15 cellular contexts compared by ENCODE assay signal in the genomic region with DNA sequence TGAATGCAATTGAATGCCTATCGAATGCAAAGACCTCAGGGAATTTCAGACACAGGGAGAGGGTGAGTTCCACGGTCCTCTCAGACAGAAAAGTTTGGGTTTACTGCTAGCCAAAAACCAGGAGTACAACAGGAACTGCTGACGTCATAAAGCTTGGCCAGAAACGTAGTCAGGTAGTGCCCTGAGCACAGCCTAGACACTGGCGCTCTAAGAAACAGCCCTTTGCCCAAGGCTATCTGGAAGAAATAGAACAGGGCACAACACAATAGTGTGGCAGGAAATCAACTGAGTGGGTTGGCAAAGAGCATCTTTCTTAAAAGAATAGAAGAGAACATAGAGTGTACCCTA. TPM values are rescaled to one million over a fixed set of nuclear protein-coding genes. Genes with fewer than 3 reads are reported as not detected.
A peak's percentile ranks its signal among the peaks of the same experiment; 100 is the strongest.
DNase-seq lines count a peak whose midpoint lies in the region; ATAC-seq and TF ChIP-seq lines count a peak whose summit lies in the region.
"Had no signal": no experiment of that assay in that cellular context is flagged by ENCODE, and none has a peak within 500 bp of the region (broad histone marks: within the 10 kb centered on the region; RNA-seq: fewer than 3 reads in every experiment).

No MANE protein-coding gene starts in this region.

- no peak overlapping the region for H3K27ac ChIP-seq in coronary artery
- H3K27ac ChIP-seq: prostate gland, thoracic aorta had no signal

- no peak overlapping the region for H3K4me3 ChIP-seq in coronary artery
- H3K4me3 ChIP-seq: prostate gland, thoracic aorta had no signal

- H3K4me3 Mint-ChIP-seq in activated T-cell treated with anti-CD3 and anti-CD28 coated beads, Interleukin-2, amount 50 U/mL, for 72 hours, result peak overlapping the region; percentile 72 to 78
- peak overlapping the region; percentile 69 for H3K4me3 Mint-ChIP-seq in stimulated activated effector memory CD8-positive, alpha-beta T cell treated with anti-CD3 and anti-CD28 coated beads, Interleukin-12 subunit alpha, Interleukin-12 subunit beta, amount 100 ng/mL, for 72 hours

- H3K36me3 Mint-ChIP-seq in activated T-cell treated with anti-CD3 and anti-CD28 coated beads, Interleukin-2, amount 50 U/mL, for 72 hours (ENCODE audit: insufficient read depth in 2 of 2), result peaks cover 3 to 4% of the 10 kb centered on the region in 2 donors
- peaks cover 13% of the 10 kb centered on the region for H3K36me3 Mint-ChIP-seq in stimulated activated effector memory CD8-positive, alpha-beta T cell treated with anti-CD3 and anti-CD28 coated beads, Interleukin-12 subunit alpha, Interleukin-12 subunit beta, amount 100 ng/mL, for 72 hours

- H3K27me3 Mint-ChIP-seq in activated T-cell treated with anti-CD3 and anti-CD28 coated beads, Interleukin-2, amount 50 U/mL, for 72 hours (ENCODE audit: low read depth), result no peaks in the 10 kb centered on the region

- no peak for DNase-seq in activated T-cell treated with anti-CD3 and anti-CD28 coated beads, Interleukin-2, amount 50 U/mL, for 72 hours
- DNase-seq in activated T-cell treated with anti-CD3 and anti-CD28 coated beads, Interleukin-2, amount 50 U/mL, for 48 hours, result no peak
- DNase-seq in SK-MEL-5 (ENCODE audit: low read depth, low spot score) (peak; percentile 82), coronary artery (ENCODE audit: low spot score) (peak; percentile 26), NCI-H128 (lab: John Stamatoyannopoulos, UW; ENCODE audit: unreplicated experiment) (no peak)
- no peak for DNase-seq in stimulated activated effector memory CD8-positive, alpha-beta T cell treated with anti-CD3 and anti-CD28 coated beads, Interleukin-12 subunit alpha, Interleukin-12 subunit beta, amount 100 ng/mL, for 72 hours (ENCODE audit: low spot score in 2 of 2)
- DNase-seq: Caco-2, heart left ventricle, NCI-H146, NCI-H226 had no signal

- in situ Hi-C loops in SK-MEL-5 (cut with HindIII; ENCODE audit: low pct_unique_long_range_greater_than_20kb, low sequenced_read_pairs), result no loop called here

- ATAC-seq in activated T-cell treated with anti-CD3 and anti-CD28 coated beads, Interleukin-2, amount 50 U/mL, for 72 hours (replicated peaks in 1 of 2), result no peak
- no peak for ATAC-seq in stimulated activated effector memory CD8-positive, alpha-beta T cell treated with anti-CD3 and anti-CD28 coated beads, Interleukin-12 subunit alpha, Interleukin-12 subunit beta, amount 100 ng/mL, for 72 hours
- ATAC-seq in HG03159 (IDR thresholded peaks at IDR 0.05; ENCODE audit: unreplicated experiment) (no peak), GM18858 (IDR thresholded peaks at IDR 0.05; ENCODE audit: unreplicated experiment) (no peak)
- ATAC-seq: heart left ventricle had no signal

- H3K4me1 Mint-ChIP-seq in activated T-cell treated with anti-CD3 and anti-CD28 coated beads, Interleukin-2, amount 50 U/mL, for 72 hours (ENCODE audit: low read depth), result peaks cover 91% of the 10 kb centered on the region
- peaks cover 90% of the 10 kb centered on the region for H3K4me1 Mint-ChIP-seq in stimulated activated effector memory CD8-positive, alpha-beta T cell treated with anti-CD3 and anti-CD28 coated beads, Interleukin-12 subunit alpha, Interleukin-12 subunit beta, amount 100 ng/mL, for 72 hours

- TF ChIP-seq CTCF in coronary artery (IDR thresholded peaks at IDR 0.05), result no peak

- peak overlapping the region; percentile 4 for H3K27ac Mint-ChIP-seq in activated T-cell treated with anti-CD3 and anti-CD28 coated beads, Interleukin-2, amount 50 U/mL, for 72 hours
- H3K27ac Mint-ChIP-seq in stimulated activated effector memory CD8-positive, alpha-beta T cell treated with anti-CD3 and anti-CD28 coated beads, Interleukin-12 subunit alpha, Interleukin-12 subunit beta, amount 100 ng/mL, for 72 hours, result peak overlapping the region; percentile 90

- peaks cover 2 to 4% of the 10 kb centered on the region in 2 donors for H3K9me3 Mint-ChIP-seq in activated T-cell treated with anti-CD3 and anti-CD28 coated beads, Interleukin-2, amount 50 U/mL, for 72 hours
- peaks cover 3% of the 10 kb centered on the region for H3K9me3 Mint-ChIP-seq in stimulated activated effector memory CD8-positive, alpha-beta T cell treated with anti-CD3 and anti-CD28 coated beads, Interleukin-12 subunit alpha, Interleukin-12 subunit beta, amount 100 ng/mL, for 72 hours

RNA-seq across cellular contexts. Expression of a gene that starts 58.0 kb away (rescaled TPM):
- 1 to 10 TPM; 3.3 to 5.2 TPM for total RNA-seq in activated T-cell treated with anti-CD3 and anti-CD28 coated beads, Interleukin-2, amount 50 U/mL, for 72 hours
- 7.3 and 8.6 TPM in 2 replicates for total RNA-seq in SK-MEL-5 (2014; rRNA removed; shearing (Covaris generic))
- 5.8 and 6.4 TPM in 2 replicates for polyA plus RNA-seq in SK-MEL-5 (2015; cell fraction: cytosol; rRNA removed)
- 7.1 and 7.8 TPM in 2 replicates for polyA plus RNA-seq in SK-MEL-5 (2015; cell fraction: nucleus; rRNA removed)
- total RNA-seq: G401 had no signal

Comparison
In these comparisons a context has a peak if more than half of its experiments do, and no peak if none do; other contexts are left out.
1. DNase-seq: peak in SK-MEL-5 (single experiment) and coronary artery (single experiment); none in activated T-cell treated with anti-CD3 and anti-CD28 coated beads, Interleukin-2, amount 50 U/mL, for 72 hours (0 of 2), activated T-cell treated with anti-CD3 and anti-CD28 coated beads, Interleukin-2, amount 50 U/mL, for 48 hours (0 of 2), stimulated activated effector memory CD8-positive, alpha-beta T cell treated with anti-CD3 and anti-CD28 coated beads, Interleukin-12 subunit alpha, Interleukin-12 subunit beta, amount 100 ng/mL, for 72 hours (0 of 2) and NCI-H128 (single experiment).